Comparison of ENCODE assay signal across 14 cellular contexts in genomic region chr13:98585398-98585754, GRCh38.
"Had no signal": no experiment of that assay in that cellular context is flagged by ENCODE, and none has a peak within 500 bp of the region (broad histone marks: within the 10 kb centered on the region; RNA-seq: fewer than 3 reads in every experiment).

No MANE protein-coding gene starts in this region.

- H3K27ac Mint-ChIP-seq: activated T-cell treated with anti-CD3 and anti-CD28 coated beads, Interleukin-2, amount 50 U/mL, for 72 hours; natural killer cell treated with Interleukin-12 subunit alpha and Interleukin-12 subunit beta and Interleukin-15 and Interleukin-18, amount 100 ng/mL, for 72 hours had no signal

- DNase-seq: activated CD4-positive, alpha-beta T cell treated with anti-CD3 and anti-CD28 coated beads for 1 hour; activated CD4-positive, alpha-beta T cell treated with anti-CD3 and anti-CD28 coated beads, Interleukin-2, amount 50 U/mL, for 48 hours; activated T-cell treated with anti-CD3 and anti-CD28 coated beads, Interleukin-2, amount 50 U/mL, for 72 hours; cortex of kidney; effector CD8-positive, alpha-beta T cell; stimulated activated CD4-positive, alpha-beta T cell treated with anti-CD3 and anti-CD28 coated beads, Interleukin-4, amount 100 ng/mL, for 1 hour; stimulated activated CD8-positive, alpha-beta memory T cell treated with anti-CD3 and anti-CD28 coated beads, Interleukin-4, amount 100 ng/mL, for 48 hours; stimulated activated naive CD8-positive, alpha-beta T cell treated with anti-CD3 and anti-CD28 coated beads, Interleukin-15, amount 100 ng/mL, for 72 hours; T1000 had no signal

- H3K36me3 ChIP-seq: ascending aorta, cardiac muscle cell, tibial nerve had no signal

- H3K4me3 Mint-ChIP-seq: activated T-cell treated with anti-CD3 and anti-CD28 coated beads, Interleukin-2, amount 50 U/mL, for 72 hours; natural killer cell treated with Interleukin-12 subunit alpha and Interleukin-12 subunit beta and Interleukin-15 and Interleukin-18, amount 100 ng/mL, for 72 hours; stimulated activated naive CD8-positive, alpha-beta T cell treated with anti-CD3 and anti-CD28 coated beads, Interleukin-15, amount 100 ng/mL, for 72 hours had no signal

- H3K27me3 ChIP-seq: ascending aorta, cardiac muscle cell, tibial nerve had no signal

- H3K9me3 ChIP-seq: ascending aorta had no signal

- H3K4me3 ChIP-seq: ascending aorta, cardiac muscle cell, lung, tibial nerve had no signal

- H3K9me3 Mint-ChIP-seq: natural killer cell treated with Interleukin-12 subunit alpha and Interleukin-12 subunit beta and Interleukin-15 and Interleukin-18, amount 100 ng/mL, for 72 hours had no signal

- ATAC-seq: activated T-cell treated with anti-CD3 and anti-CD28 coated beads, Interleukin-2, amount 50 U/mL, for 72 hours; natural killer cell treated with Interleukin-12 subunit alpha and Interleukin-12 subunit beta and Interleukin-15 and Interleukin-18, amount 100 ng/mL, for 72 hours; stimulated activated naive CD8-positive, alpha-beta T cell treated with anti-CD3 and anti-CD28 coated beads, Interleukin-15, amount 100 ng/mL, for 72 hours had no signal

- H3K27me3 Mint-ChIP-seq: stimulated activated naive CD8-positive, alpha-beta T cell treated with anti-CD3 and anti-CD28 coated beads, Interleukin-15, amount 100 ng/mL, for 72 hours had no signal

- H3K27ac ChIP-seq: cardiac muscle cell, tibial nerve had no signal
